In the genomic region with DNA sequence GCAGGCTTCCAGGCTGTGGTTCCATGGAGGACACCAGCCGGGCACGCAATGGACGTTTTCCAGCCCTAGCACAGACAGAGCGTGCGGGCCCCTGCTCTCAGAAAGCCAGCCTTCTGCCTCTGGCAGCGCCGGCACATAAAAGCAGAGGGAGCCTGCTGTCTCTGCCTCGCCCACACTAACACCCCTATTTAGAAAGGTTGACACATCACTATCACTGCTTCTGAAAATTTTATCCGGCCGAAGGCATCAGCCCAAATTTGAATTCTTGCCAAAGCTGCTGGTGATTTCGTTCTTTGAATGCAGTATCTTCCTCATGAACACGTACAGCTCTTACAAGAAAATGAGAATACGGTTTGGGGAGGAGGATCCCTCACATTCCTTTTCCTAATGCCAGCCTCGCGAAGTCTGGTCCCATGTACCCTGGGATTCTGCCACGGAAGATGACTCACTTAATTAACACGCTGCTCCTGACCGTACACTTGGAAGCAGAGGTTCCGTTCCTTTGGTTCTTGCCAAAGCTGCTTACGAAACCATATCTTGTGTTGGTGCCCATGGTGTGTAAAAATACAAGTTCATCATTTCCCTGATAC, we compare ENCODE assay signal across 8 cellular contexts. TPM values are rescaled to one million over a fixed set of nuclear protein-coding genes. Genes with fewer than 3 reads are reported as not detected.
DNase-seq lines count a peak whose midpoint lies in the region; TF ChIP-seq lines count a peak whose summit lies in the region.

No MANE protein-coding gene starts in this region.

- peaks cover 36% of the 10 kb centered on the region for H3K4me1 Mint-ChIP-seq in neural crest cell

- H3F3A ChIP-seq in MM.1S (ENCODE audit: insufficient read depth, low read length): no peaks in the 10 kb centered on the region

- no peak for TF ChIP-seq CTCF in VCaP (conservative IDR thresholded peaks at IDR 0.05)
- TF ChIP-seq CTCF in fibroblast of pulmonary artery (IDR thresholded peaks at IDR 0.05; ENCODE audit: low read length, missing control alignments): no peak
- no peak for TF ChIP-seq CTCF in neural crest cell (conservative IDR thresholded peaks at IDR 0.05)
- TF ChIP-seq CTCF in MM.1S (IDR thresholded peaks at IDR 0.05; ENCODE audit: low read length): no peak

- no peak overlapping the region for H3K27ac Mint-ChIP-seq in neural crest cell (ENCODE audit: unreplicated experiment)

- H3K4me3 Mint-ChIP-seq in neural crest cell: peak overlapping the region; percentile 83

- H3K27me3 ChIP-seq in ACC112 (ENCODE audit: insufficient read depth, low read length) (no peaks in the 10 kb centered on the region), MM.1S (replicated peaks; ENCODE audit: insufficient read depth, low read length) (peaks cover 15% of the 10 kb centered on the region; the same call in 1 of the 2 replicates)

- peak; percentile 98 for DNase-seq in HCEC 1CT
- peak; percentile 98 for DNase-seq in fibroblast of pulmonary artery (ENCODE audit: low read depth)
- no peak for DNase-seq in neural crest cell (ENCODE audit: low read depth, low spot score)
- no peak for DNase-seq in MM.1S
- no peak for DNase-seq in UCSD-AML1 (lab: John Stamatoyannopoulos, UW; ENCODE audit: unreplicated experiment)
- no peak for DNase-seq in NCI-H526 (lab: John Stamatoyannopoulos, UW)

- no peaks in the 10 kb centered on the region for H3K9me3 ChIP-seq in MM.1S (replicated peaks; ENCODE audit: insufficient read depth, low read length)

- peaks cover 23% of the 10 kb centered on the region for H3K27me3 Mint-ChIP-seq in neural crest cell (ENCODE audit: low read depth)

- H3K36me3 Mint-ChIP-seq in neural crest cell (ENCODE audit: low read depth): peaks cover 2% of the 10 kb centered on the region

- H3K9ac ChIP-seq in MM.1S (ENCODE audit: low read length): no peak overlapping the region

- H3K79me2 ChIP-seq in ACC112 (ENCODE audit: control insufficient read depth, insufficient read depth, low read length, unreplicated experiment) (peaks cover 30% of the 10 kb centered on the region), MM.1S (ENCODE audit: low read length) (peaks cover 27% of the 10 kb centered on the region)

- no peaks in the 10 kb centered on the region for H4K20me1 ChIP-seq in MM.1S (ENCODE audit: insufficient read depth, low read length)

- no peaks in the 10 kb centered on the region for H3K36me3 ChIP-seq in ACC112 (ENCODE audit: insufficient read depth, low read length)
- H3K36me3 ChIP-seq in MM.1S (replicated peaks; ENCODE audit: insufficient read depth, low read length): no peaks in the 10 kb centered on the region

- H3K9me2 ChIP-seq in MM.1S (replicated peaks; ENCODE audit: insufficient read depth, low read length): no peaks in the 10 kb centered on the region

- no peak overlapping the region for H3K4me2 ChIP-seq in MM.1S (ENCODE audit: low read depth, low read length)

- H2AFZ ChIP-seq in ACC112 (ENCODE audit: low read length, unreplicated experiment): peak overlapping the region; percentile 92
- no peak overlapping the region for H2AFZ ChIP-seq in MM.1S (ENCODE audit: low read length)

- H3K4me1 ChIP-seq in ACC112 (ENCODE audit: control insufficient read depth, insufficient read depth, low read length, unreplicated experiment) (peaks cover 30% of the 10 kb centered on the region), MM.1S (ENCODE audit: low read length) (peaks cover 12% of the 10 kb centered on the region)

- peak overlapping the region; percentile 90 for H3K27ac ChIP-seq in ACC112 (ENCODE audit: low read depth, low read length)
- H3K27ac ChIP-seq in VCaP: peak overlapping the region; percentile 76; the same call in 1 of the 2 replicates
- no peak overlapping the region for H3K27ac ChIP-seq in MM.1S (ENCODE audit: low read length)

- peak overlapping the region; percentile 88 for H3K4me3 ChIP-seq in ACC112 (ENCODE audit: low read depth, low read length)
- H3K4me3 ChIP-seq in fibroblast of pulmonary artery (replicated peaks; ENCODE audit: low read depth, low read length): peak overlapping the region; percentile 73
- H3K4me3 ChIP-seq in MM.1S (ENCODE audit: low read length): no peak overlapping the region

- no peaks in the 10 kb centered on the region for H3K9me3 Mint-ChIP-seq in neural crest cell

RNA-seq across cellular contexts. Expression of a gene that starts 1.3 kb away (rescaled TPM):
- 70.5 and 72.2 TPM in 2 replicates for total RNA-seq in neural crest cell

RNA-seq across cellular contexts. Expression of a gene that starts 22.4 kb away (rescaled TPM):
- total RNA-seq in neural crest cell: 22.4 and 25.7 TPM in 2 replicates

RNA-seq across cellular contexts. Expression of a gene that starts 27.1 kb away (rescaled TPM):
- total RNA-seq in neural crest cell: 233 and 254 TPM in 2 replicates

RNA-seq across cellular contexts. Expression of a gene that starts 42.4 kb away (rescaled TPM):
- 56.4 and 62.0 TPM in 2 replicates for total RNA-seq in neural crest cell

RNA-seq across cellular contexts. Expression of a gene that starts 53.8 kb away (rescaled TPM):
- total RNA-seq in neural crest cell: 80.4 and 84.6 TPM in 2 replicates

Comparison
In these comparisons a context has a peak if more than half of its experiments do, and no peak if none do; other contexts are left out.
1. DNase-seq: peak in HCEC 1CT (single experiment) and fibroblast of pulmonary artery (single experiment); none in neural crest cell (single experiment), MM.1S (single experiment), UCSD-AML1 (single experiment) and NCI-H526 (0 of 2).